Comparison of ENCODE assay signal across 31 cellular contexts in the genomic region with DNA sequence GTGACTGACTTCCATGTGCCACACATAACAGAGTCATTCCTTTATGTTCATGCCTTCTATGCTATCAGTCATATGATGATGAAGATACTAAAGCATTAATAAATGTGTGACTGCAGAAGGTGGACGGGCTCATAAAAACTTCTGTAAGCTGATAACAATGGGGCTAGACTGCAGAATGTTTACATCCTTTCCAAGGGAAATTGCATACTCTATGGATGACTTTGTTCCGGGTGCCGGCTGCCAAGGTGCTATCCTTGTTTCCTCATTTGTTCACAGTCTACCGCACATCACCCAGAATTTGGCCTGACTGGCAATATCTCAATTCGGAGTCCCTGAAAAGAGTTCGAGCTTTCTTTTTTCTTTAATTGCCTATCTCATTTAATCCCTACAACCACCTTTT.
"Had no signal": no experiment of that assay in that cellular context is flagged by ENCODE, and none has a peak within 500 bp of the region (broad histone marks: within the 10 kb centered on the region; RNA-seq: fewer than 3 reads in every experiment).

No MANE protein-coding gene starts in this region.

- H3K9ac ChIP-seq: neural progenitor cell, parathyroid adenoma had no signal

- H3K4me3 ChIP-seq: neural progenitor cell, ovary, psoas muscle, right lobe of liver, sigmoid colon, smooth muscle cell, spleen, suprapubic skin, testis, tibial artery, transverse colon, upper lobe of right lung, uterus had no signal

- H3K4me1 Mint-ChIP-seq: natural killer cell; nephron; neural progenitor cell; stimulated activated memory B cell treated with anti-CD40 and anti-IgM and Interleukin-4, amounts not matched to agents 10 μg/mL and 1 μg/mL and 100 μg/mL, for 72 hours had no signal

- H3K36me3 ChIP-seq: ovary, right lobe of liver, uterus had no signal

- H3K27ac ChIP-seq: neural progenitor cell, ovary, parathyroid adenoma, psoas muscle, right lobe of liver, sigmoid colon, spleen, suprapubic skin, testis, tibial artery, transverse colon, upper lobe of right lung, uterus had no signal

- H3K4me3 Mint-ChIP-seq: natural killer cell; nephron; neural progenitor cell; stimulated activated memory B cell treated with anti-CD40 and anti-IgM and Interleukin-4, amounts not matched to agents 10 μg/mL and 1 μg/mL and 100 μg/mL, for 72 hours; stimulated activated naive CD8-positive, alpha-beta T cell treated with anti-CD3 and anti-CD28 coated beads, Interleukin-15, amount 100 ng/mL, for 72 hours; type B pancreatic cell had no signal

- ATAC-seq: natural killer cell; psoas muscle; right cardiac atrium; right lobe of liver; stimulated activated memory B cell treated with anti-CD40 and anti-IgM and Interleukin-4, amounts not matched to agents 10 μg/mL and 1 μg/mL and 100 μg/mL, for 72 hours; stimulated activated naive CD8-positive, alpha-beta T cell treated with anti-CD3 and anti-CD28 coated beads, Interleukin-15, amount 100 ng/mL, for 72 hours; stimulated activated naive CD8-positive, alpha-beta T cell treated with anti-CD3 and anti-CD28 coated beads, Interleukin-15, Interleukin-2, amounts not matched to agents 100 U/mL and 50 U/mL, for 24 hours; upper lobe of right lung had no signal

- H3K27me3 Mint-ChIP-seq: progenitor cell of endocrine pancreas; stimulated activated memory B cell treated with anti-CD40 and anti-IgM and Interleukin-4, amounts not matched to agents 10 μg/mL and 1 μg/mL and 100 μg/mL, for 72 hours; stimulated activated naive CD8-positive, alpha-beta T cell treated with anti-CD3 and anti-CD28 coated beads, Interleukin-15, amount 100 ng/mL, for 72 hours; type B pancreatic cell had no signal

- H2AFZ ChIP-seq: neural progenitor cell, parathyroid adenoma had no signal

- DNase-seq: natural killer cell; occipital lobe; ovary; posterior cingulate gyrus; psoas muscle; right cardiac atrium; right lobe of liver; sigmoid colon; spleen; stimulated activated CD4-positive, alpha-beta T cell treated with anti-CD3 and anti-CD28 coated beads, Interleukin-12 subunit alpha, Interleukin-12 subunit beta, amount 100 ng/mL, for 4 hours; stimulated activated CD4-positive, alpha-beta T cell treated with anti-CD3 and anti-CD28 coated beads, Interleukin-1b, Interleukin-23, amount 100 ng/mL, for 48 hours; stimulated activated CD4-positive, alpha-beta T cell treated with anti-CD3 and anti-CD28 coated beads, Interleukin-4, amount 100 ng/mL, for 1 hour; stimulated activated CD4-positive, alpha-beta T cell treated with anti-CD3 and anti-CD28 coated beads, Interleukin-4, amount 100 ng/mL, for 4 hours; stimulated activated CD8-positive, alpha-beta memory T cell treated with anti-CD3 and anti-CD28 coated beads, Interleukin-4, amount 100 ng/mL, for 48 hours; stimulated activated naive CD4-positive, alpha-beta T cell; stimulated activated naive CD8-positive, alpha-beta T cell treated with anti-CD3 and anti-CD28 coated beads, Interleukin-15, amount 100 ng/mL, for 72 hours; stimulated activated naive CD8-positive, alpha-beta T cell treated with anti-CD3 and anti-CD28 coated beads, Interleukin-15, Interleukin-2, amounts not matched to agents 100 U/mL and 50 U/mL, for 24 hours; substantia nigra; testis; tibial artery; transverse colon; upper lobe of right lung; uterus had no signal

- H3K4me2 ChIP-seq: neural progenitor cell, smooth muscle cell had no signal

- H3K4me1 ChIP-seq: neural progenitor cell, parathyroid adenoma, psoas muscle, right lobe of liver, sigmoid colon, spleen, suprapubic skin, testis, tibial artery, transverse colon, upper lobe of right lung, uterus had no signal

- H3K27me3 ChIP-seq: neural progenitor cell, ovary, right lobe of liver, sigmoid colon, spleen, suprapubic skin, testis, tibial artery, transverse colon, upper lobe of right lung, uterus had no signal

- H3K9me3 Mint-ChIP-seq: type B pancreatic cell had no signal

- H3K9me3 ChIP-seq: ovary, psoas muscle, right lobe of liver, sigmoid colon, suprapubic skin, testis, tibial artery, transverse colon, upper lobe of right lung, uterus had no signal

- H3K27ac Mint-ChIP-seq: natural killer cell; nephron; neural progenitor cell; progenitor cell of endocrine pancreas; stimulated activated memory B cell treated with anti-CD40 and anti-IgM and Interleukin-4, amounts not matched to agents 10 μg/mL and 1 μg/mL and 100 μg/mL, for 72 hours; stimulated activated naive CD8-positive, alpha-beta T cell treated with anti-CD3 and anti-CD28 coated beads, Interleukin-15, amount 100 ng/mL, for 72 hours; type B pancreatic cell had no signal
